In the genomic region with DNA sequence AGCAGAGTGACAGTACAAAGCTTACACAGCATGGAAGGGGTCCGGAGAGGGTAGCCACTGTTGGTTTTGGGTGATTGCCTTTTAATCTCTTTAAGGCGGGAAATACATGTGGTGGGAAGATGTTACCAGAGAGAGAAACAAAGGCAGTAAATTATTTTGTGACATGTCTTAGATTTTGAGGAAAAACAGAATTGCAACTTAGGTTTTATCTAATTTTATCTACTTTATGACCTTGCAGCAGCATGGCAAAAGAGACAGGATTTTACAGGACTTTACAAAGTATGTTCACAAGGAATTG, we compare ENCODE assay signal across 2 cellular contexts.
TF ChIP-seq lines count a peak whose summit lies in the region.

No MANE protein-coding gene starts in this region.

TF ChIP-seq in H1, 55 proteins besides CTCF, POLR2A, EP300 and RAD21:
- TF ChIP-seq TBP (IDR thresholded peaks at IDR 0.05; ENCODE audit: low read depth, low read length) (no peak), NANOG (IDR thresholded peaks at IDR 0.05; ENCODE audit: insufficient read depth, low read depth, low read length, poor library complexity, severe bottlenecking) (no peak), RBBP5 (IDR thresholded peaks at IDR 0.05; ENCODE audit: borderline replicate concordance, low read depth, low read length) (no peak), SP4 (IDR thresholded peaks at IDR 0.05; ENCODE audit: low read length) (no peak), HDAC2 (IDR thresholded peaks at IDR 0.05; ENCODE audit: borderline replicate concordance in 1 of 2, low read depth in 2 of 2, low read length in 2 of 2) (no peak), EZH2 (IDR thresholded peaks at IDR 0.05; ENCODE audit: low read depth, low read length, severe bottlenecking) (no peak), JUND (IDR thresholded peaks at IDR 0.05; ENCODE audit: low read length) (no peak), CTBP2 (IDR thresholded peaks at IDR 0.05; ENCODE audit: borderline replicate concordance, insufficient read depth, insufficient read length, low read length) (no peak), SUZ12 (IDR thresholded peaks at IDR 0.05; ENCODE audit: low read length) (no peak), KDM5A (IDR thresholded peaks at IDR 0.05; ENCODE audit: low read length) (no peak), MAFK (IDR thresholded peaks at IDR 0.05; ENCODE audit: low read depth, low read length) (no peak), CEBPB (IDR thresholded peaks at IDR 0.05; ENCODE audit: low read depth, low read length) (no peak), TEAD4 (IDR thresholded peaks at IDR 0.05; ENCODE audit: low read depth, low read length) (no peak), POLR2AphosphoS5 (IDR thresholded peaks at IDR 0.05; ENCODE audit: low read depth, low read length) (no peak)
- TF ChIP-seq, protein P1, sequence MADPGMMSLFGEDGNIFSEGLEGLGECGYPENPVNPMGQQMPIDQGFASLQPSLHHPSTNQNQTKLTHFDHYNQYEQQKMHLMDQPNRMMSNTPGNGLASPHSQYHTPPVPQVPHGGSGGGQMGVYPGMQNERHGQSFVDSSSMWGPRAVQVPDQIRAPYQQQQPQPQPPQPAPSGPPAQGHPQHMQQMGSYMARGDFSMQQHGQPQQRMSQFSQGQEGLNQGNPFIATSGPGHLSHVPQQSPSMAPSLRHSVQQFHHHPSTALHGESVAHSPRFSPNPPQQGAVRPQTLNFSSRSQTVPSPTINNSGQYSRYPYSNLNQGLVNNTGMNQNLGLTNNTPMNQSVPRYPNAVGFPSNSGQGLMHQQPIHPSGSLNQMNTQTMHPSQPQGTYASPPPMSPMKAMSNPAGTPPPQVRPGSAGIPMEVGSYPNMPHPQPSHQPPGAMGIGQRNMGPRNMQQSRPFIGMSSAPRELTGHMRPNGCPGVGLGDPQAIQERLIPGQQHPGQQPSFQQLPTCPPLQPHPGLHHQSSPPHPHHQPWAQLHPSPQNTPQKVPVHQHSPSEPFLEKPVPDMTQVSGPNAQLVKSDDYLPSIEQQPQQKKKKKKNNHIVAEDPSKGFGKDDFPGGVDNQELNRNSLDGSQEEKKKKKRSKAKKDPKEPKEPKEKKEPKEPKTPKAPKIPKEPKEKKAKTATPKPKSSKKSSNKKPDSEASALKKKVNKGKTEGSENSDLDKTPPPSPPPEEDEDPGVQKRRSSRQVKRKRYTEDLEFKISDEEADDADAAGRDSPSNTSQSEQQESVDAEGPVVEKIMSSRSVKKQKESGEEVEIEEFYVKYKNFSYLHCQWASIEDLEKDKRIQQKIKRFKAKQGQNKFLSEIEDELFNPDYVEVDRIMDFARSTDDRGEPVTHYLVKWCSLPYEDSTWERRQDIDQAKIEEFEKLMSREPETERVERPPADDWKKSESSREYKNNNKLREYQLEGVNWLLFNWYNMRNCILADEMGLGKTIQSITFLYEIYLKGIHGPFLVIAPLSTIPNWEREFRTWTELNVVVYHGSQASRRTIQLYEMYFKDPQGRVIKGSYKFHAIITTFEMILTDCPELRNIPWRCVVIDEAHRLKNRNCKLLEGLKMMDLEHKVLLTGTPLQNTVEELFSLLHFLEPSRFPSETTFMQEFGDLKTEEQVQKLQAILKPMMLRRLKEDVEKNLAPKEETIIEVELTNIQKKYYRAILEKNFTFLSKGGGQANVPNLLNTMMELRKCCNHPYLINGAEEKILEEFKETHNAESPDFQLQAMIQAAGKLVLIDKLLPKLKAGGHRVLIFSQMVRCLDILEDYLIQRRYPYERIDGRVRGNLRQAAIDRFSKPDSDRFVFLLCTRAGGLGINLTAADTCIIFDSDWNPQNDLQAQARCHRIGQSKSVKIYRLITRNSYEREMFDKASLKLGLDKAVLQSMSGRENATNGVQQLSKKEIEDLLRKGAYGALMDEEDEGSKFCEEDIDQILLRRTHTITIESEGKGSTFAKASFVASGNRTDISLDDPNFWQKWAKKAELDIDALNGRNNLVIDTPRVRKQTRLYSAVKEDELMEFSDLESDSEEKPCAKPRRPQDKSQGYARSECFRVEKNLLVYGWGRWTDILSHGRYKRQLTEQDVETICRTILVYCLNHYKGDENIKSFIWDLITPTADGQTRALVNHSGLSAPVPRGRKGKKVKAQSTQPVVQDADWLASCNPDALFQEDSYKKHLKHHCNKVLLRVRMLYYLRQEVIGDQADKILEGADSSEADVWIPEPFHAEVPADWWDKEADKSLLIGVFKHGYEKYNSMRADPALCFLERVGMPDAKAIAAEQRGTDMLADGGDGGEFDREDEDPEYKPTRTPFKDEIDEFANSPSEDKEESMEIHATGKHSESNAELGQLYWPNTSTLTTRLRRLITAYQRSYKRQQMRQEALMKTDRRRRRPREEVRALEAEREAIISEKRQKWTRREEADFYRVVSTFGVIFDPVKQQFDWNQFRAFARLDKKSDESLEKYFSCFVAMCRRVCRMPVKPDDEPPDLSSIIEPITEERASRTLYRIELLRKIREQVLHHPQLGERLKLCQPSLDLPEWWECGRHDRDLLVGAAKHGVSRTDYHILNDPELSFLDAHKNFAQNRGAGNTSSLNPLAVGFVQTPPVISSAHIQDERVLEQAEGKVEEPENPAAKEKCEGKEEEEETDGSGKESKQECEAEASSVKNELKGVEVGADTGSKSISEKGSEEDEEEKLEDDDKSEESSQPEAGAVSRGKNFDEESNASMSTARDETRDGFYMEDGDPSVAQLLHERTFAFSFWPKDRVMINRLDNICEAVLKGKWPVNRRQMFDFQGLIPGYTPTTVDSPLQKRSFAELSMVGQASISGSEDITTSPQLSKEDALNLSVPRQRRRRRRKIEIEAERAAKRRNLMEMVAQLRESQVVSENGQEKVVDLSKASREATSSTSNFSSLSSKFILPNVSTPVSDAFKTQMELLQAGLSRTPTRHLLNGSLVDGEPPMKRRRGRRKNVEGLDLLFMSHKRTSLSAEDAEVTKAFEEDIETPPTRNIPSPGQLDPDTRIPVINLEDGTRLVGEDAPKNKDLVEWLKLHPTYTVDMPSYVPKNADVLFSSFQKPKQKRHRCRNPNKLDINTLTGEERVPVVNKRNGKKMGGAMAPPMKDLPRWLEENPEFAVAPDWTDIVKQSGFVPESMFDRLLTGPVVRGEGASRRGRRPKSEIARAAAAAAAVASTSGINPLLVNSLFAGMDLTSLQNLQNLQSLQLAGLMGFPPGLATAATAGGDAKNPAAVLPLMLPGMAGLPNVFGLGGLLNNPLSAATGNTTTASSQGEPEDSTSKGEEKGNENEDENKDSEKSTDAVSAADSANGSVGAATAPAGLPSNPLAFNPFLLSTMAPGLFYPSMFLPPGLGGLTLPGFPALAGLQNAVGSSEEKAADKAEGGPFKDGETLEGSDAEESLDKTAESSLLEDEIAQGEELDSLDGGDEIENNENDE (IDR thresholded peaks at IDR 0.05; ENCODE audit: insufficient replicate concordance, low read length): no peak
- TF ChIP-seq, protein P2, sequence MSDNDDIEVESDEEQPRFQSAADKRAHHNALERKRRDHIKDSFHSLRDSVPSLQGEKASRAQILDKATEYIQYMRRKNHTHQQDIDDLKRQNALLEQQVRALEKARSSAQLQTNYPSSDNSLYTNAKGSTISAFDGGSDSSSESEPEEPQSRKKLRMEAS (IDR thresholded peaks at IDR 0.05): no peak

TF ChIP-seq in GM12891, 5 proteins besides CTCF, POLR2A, EP300 and RAD21:
- TF ChIP-seq TAF1 (IDR thresholded peaks at IDR 0.05; ENCODE audit: low read depth, low read length) (no peak), POLR2AphosphoS5 (IDR thresholded peaks at IDR 0.05; ENCODE audit: low read depth, low read length) (no peak), SPI1 (IDR thresholded peaks at IDR 0.05; ENCODE audit: low read depth, low read length) (no peak), POU2F2 (IDR thresholded peaks at IDR 0.05; ENCODE audit: low read depth, low read length) (no peak), PAX5 (IDR thresholded peaks at IDR 0.05; ENCODE audit: insufficient read depth, low read length, severe bottlenecking) (no peak)
